In genomic region chr1:112395832-112396667, GRCh38 we compare ENCODE assay signal across 8 cellular contexts. TPM values are rescaled to one million over a fixed set of nuclear protein-coding genes. Genes with fewer than 3 reads are reported as not detected.
DNase-seq lines count a peak whose midpoint lies in the region; ATAC-seq, FAIRE-seq and TF ChIP-seq lines count a peak whose summit lies in the region.

TSS of gene CTTNBP2NL (plus strand) at chr1:112396214. CDS start at chr1:112416166, 19,952 bp downstream.

- TF ChIP-seq EP300 in A549 (IDR thresholded peaks at IDR 0.05): no peak

- no peak for TF ChIP-seq CTCF in A549 (IDR thresholded peaks at IDR 0.05)

- peak; percentile 50 for TF ChIP-seq POLR2A in A549 (IDR thresholded peaks at IDR 0.05; ENCODE audit: low read length)

- H3K4me1 ChIP-seq in A549: peaks cover 42% of the 10 kb centered on the region

- H3K27ac ChIP-seq in A549: peak within 1 kb of the TSS; percentile 88 to 96

- peak; percentile 91 to 94 for ATAC-seq in A549
- ATAC-seq in GM18870 (IDR thresholded peaks at IDR 0.05; ENCODE audit: unreplicated experiment): peak; percentile 42
- ATAC-seq in HG03108 (IDR thresholded peaks at IDR 0.05; ENCODE audit: unreplicated experiment): peak; percentile 80

- peak; percentile 88 to 92 for DNase-seq in A549 (ENCODE audit: low read depth in 1 of 2, low spot score in 1 of 2)
- peak; percentile 96 for DNase-seq in NCI-H2196 (lab: John Stamatoyannopoulos, UW; ENCODE audit: unreplicated experiment)
- peak; percentile 60 to 70 (median 62) for DNase-seq in activated CD4-positive, CD25-positive, alpha-beta regulatory T cell (lab: John Stamatoyannopoulos, UW)
- DNase-seq in central memory CD4-positive, alpha-beta T cell: peak; percentile 64
- peak; percentile 91 for DNase-seq in iris pigment epithelial cell (ENCODE audit: low read depth)
- peak; percentile 65 to 79 for DNase-seq in stimulated activated CD4-positive, alpha-beta T cell treated with anti-CD3 and anti-CD28 coated beads, Interleukin-12 subunit alpha, Interleukin-12 subunit beta, amount 100 ng/mL, for 24 hours (ENCODE audit: low read depth in 2 of 2)

- H3K4me2 ChIP-seq in A549: peak within 1 kb of the TSS; percentile 93

- POLR2A ChIA-PET in A549 (lab: Yijun Ruan, JAX): interaction anchor here (1.0 kb wide), 1 partner anchor 9 kb away, joined by 4 read pairs; no protein-coding TSS in a partner anchor

- no peak for FAIRE-seq in A549 (lab: Jason Lieb, UNC)

- H3K9me3 ChIP-seq in A549: no peaks in the 10 kb centered on the region

- no peak for TF ChIP-seq RAD21 in A549 (conservative IDR thresholded peaks at IDR 0.05 in 1 of 2, IDR thresholded peaks at IDR 0.05 in 1 of 2)

- WGBS in A549 (ENCODE audit: missing lambda C conversion rate): 1% methylated on average over 16 of the region's 53 CpGs

- peak within 1 kb of the TSS; percentile 98 for H3K4me3 ChIP-seq in A549

- CTCF ChIA-PET in A549 (lab: Yijun Ruan, JAX): interaction anchor here (0.6 to 10.1 kb wide), 3 partner anchors 70 to 293 kb away, joined by 3 to 165 read pairs (median 5); no protein-coding TSS in a partner anchor

TF ChIP-seq in A549, 52 proteins besides CTCF, POLR2A, EP300 and RAD21:
- TF ChIP-seq POLR2AphosphoS2 (conservative IDR thresholded peaks at IDR 0.05; ENCODE audit: low read length): no peak
- no peak for TF ChIP-seq E2F6 (IDR thresholded peaks at IDR 0.05; ENCODE audit: borderline replicate concordance, low read depth)
- TF ChIP-seq BCL3 (IDR thresholded peaks at IDR 0.05): 0 out of 3 replicates have a peak, but pooled peaks have one; percentile 37
- TF ChIP-seq HEYL (CRISPR knock-in tag; IDR thresholded peaks at IDR 0.05): no peak
- TF ChIP-seq HOXA7 (CRISPR knock-in tag; IDR thresholded peaks at IDR 0.05): no peak
- TF ChIP-seq PHF8 (IDR thresholded peaks at IDR 0.05; ENCODE audit: borderline replicate concordance, low read depth): 0 out of 2 replicates have a peak, but pooled peaks have one; percentile 3
- TF ChIP-seq NR3C1 (IDR thresholded peaks at IDR 0.05): no peak
- no peak for TF ChIP-seq KDM5A (IDR thresholded peaks at IDR 0.05)
- TF ChIP-seq HOXB5 (CRISPR knock-in tag; IDR thresholded peaks at IDR 0.05): no peak
- TF ChIP-seq RARB (CRISPR knock-in tag; IDR thresholded peaks at IDR 0.05): no peak
- peak; percentile 94 for TF ChIP-seq PBX3 (IDR thresholded peaks at IDR 0.05)
- TF ChIP-seq RCOR1 (IDR thresholded peaks at IDR 0.05; ENCODE audit: low read depth, low read length): no peak

RNA-seq across cellular contexts. Expression of gene CTTNBP2NL, which starts in this region (rescaled TPM):
- polyA plus RNA-seq in A549 (2011; rRNA removed): 7.3 and 8.7 TPM in 2 replicates
- 1.2 and 1.4 TPM in 2 replicates for polyA plus RNA-seq in A549 (2012; cell fraction: cytosol; rRNA removed)
- polyA plus RNA-seq in A549 (2012; cell fraction: nucleus; rRNA removed): 0.99 and 1.1 TPM in 2 replicates
- 4.9 to 5.8 TPM (median 5.8 TPM) in 3 replicates for polyA plus RNA-seq in A549 (2017; fragmentation: RNase III; extraction: RNeasy Plus Mini Kit Qiagen cat#74134 plus additional on column Dnase treatment)
- polyA minus RNA-seq in A549 (2011; rRNA and poly(A)+ RNA removed): 11.3 and 13.8 TPM in 2 replicates

Comparison
In these comparisons a context has a peak if more than half of its experiments do, and no peak if none do; other contexts are left out.
1. Peak in every context shown above with its lines: DNase-seq, ATAC-seq, H3K4me3 ChIP-seq and H3K27ac ChIP-seq.
2. ATAC-seq: peak in every context shown above with its lines; median percentile 92 in A549; 80 in HG03108; 42 in GM18870.